20 cellular contexts compared by ENCODE assay signal in genomic region chr12:95342008-95342407, GRCh38.
A peak's percentile ranks its signal among the peaks of the same experiment; 100 is the strongest.
DNase-seq lines count a peak whose midpoint lies in the region; ATAC-seq and TF ChIP-seq lines count a peak whose summit lies in the region.
"Had no signal": no experiment of that assay in that cellular context is flagged by ENCODE, and none has a peak within 500 bp of the region (broad histone marks: within the 10 kb centered on the region; RNA-seq: fewer than 3 reads in every experiment).

No MANE protein-coding gene starts in this region.

- ATAC-seq in activated T-cell treated with anti-CD3 and anti-CD28 coated beads, Interleukin-2, amount 50 U/mL, for 72 hours (replicated peaks in 1 of 2): no peak
- no peak for ATAC-seq in GM18502 (IDR thresholded peaks at IDR 0.05; ENCODE audit: poor library complexity, unreplicated experiment)
- ATAC-seq: A549, GM12878 had no signal

- peak overlapping the region; percentile 45 for H3K27ac Mint-ChIP-seq in activated T-cell treated with anti-CD3 and anti-CD28 coated beads, Interleukin-2, amount 50 U/mL, for 72 hours
- H3K27ac Mint-ChIP-seq: CD4-positive, alpha-beta memory T cell; HFFc6 had no signal

- H3K9me3 ChIP-seq in OCI-LY7 (ENCODE audit: low read length) (no peaks in the 10 kb centered on the region), osteoblast (ENCODE audit: low read depth, low read length) (peaks cover 2% of the 10 kb centered on the region)
- H3K9me3 ChIP-seq: HAP-1 had no signal

- H3K4me2 ChIP-seq in OCI-LY7 (ENCODE audit: low read length) (0 out of 2 replicates have a peak overlapping the region, but pooled peaks have one; percentile 25), osteoblast (ENCODE audit: insufficient read depth, low read length) (no peak overlapping the region)
- H3K4me2 ChIP-seq: A549 had no signal

- intact Hi-C loops in OCI-LY7 (cut with micrococcal nuclease; ENCODE audit: unreplicated experiment): loop anchor here (2.0 kb wide), 2 partner anchors 97 to 133 kb away; partner anchors contain the start of gene METAP2

- peaks cover 0 to 1% of the 10 kb centered on the region in 2 donors for H3K9me3 Mint-ChIP-seq in activated T-cell treated with anti-CD3 and anti-CD28 coated beads, Interleukin-2, amount 50 U/mL, for 72 hours
- H3K9me3 Mint-ChIP-seq: HFFc6 had no signal

- CTCF ChIA-PET in OCI-LY7 (lab: Charles Lee; ENCODE audit: unreplicated experiment): interaction anchor here (1.1 to 1.5 kb wide), 2 partner anchors 18 to 192 kb away, joined by 3 to 9 read pairs; no protein-coding TSS in a partner anchor

- H3K27ac ChIP-seq in OCI-LY7 (ENCODE audit: low read depth, low read length, poor library complexity, severe bottlenecking): peak overlapping the region; percentile 94
- no peak overlapping the region for H3K27ac ChIP-seq in osteoblast (ENCODE audit: low read depth, low read length)

- no peaks in the 10 kb centered on the region for H3K27me3 Mint-ChIP-seq in activated T-cell treated with anti-CD3 and anti-CD28 coated beads, Interleukin-2, amount 50 U/mL, for 72 hours (ENCODE audit: low read depth)

- H3K36me3 Mint-ChIP-seq in activated T-cell treated with anti-CD3 and anti-CD28 coated beads, Interleukin-2, amount 50 U/mL, for 72 hours (ENCODE audit: insufficient read depth in 2 of 2): no peaks in the 10 kb centered on the region
- H3K36me3 Mint-ChIP-seq: CD4-positive, alpha-beta memory T cell had no signal

- TF ChIP-seq CTCF in OCI-LY7 (conservative IDR thresholded peaks at IDR 0.05; ENCODE audit: low read length): no peak
- no peak for TF ChIP-seq CTCF in osteoblast (IDR thresholded peaks at IDR 0.05; ENCODE audit: extremely low read depth, low read depth, low read length)

- H2AFZ ChIP-seq in OCI-LY7 (ENCODE audit: low read length) (peak overlapping the region; percentile 80; the same call in 1 of the 2 replicates), osteoblast (ENCODE audit: low read length) (no peak overlapping the region)

- no peaks in the 10 kb centered on the region for H3K27me3 ChIP-seq in osteoblast (ENCODE audit: insufficient read depth, low read length)

- H3K4me1 ChIP-seq in OCI-LY7 (ENCODE audit: insufficient read depth, low read length, poor library complexity, severe bottlenecking) (peaks cover 95% of the 10 kb centered on the region), osteoblast (ENCODE audit: insufficient read depth, low read length) (peaks cover 5% of the 10 kb centered on the region)

- H4K20me1 ChIP-seq in OCI-LY7 (ENCODE audit: insufficient read depth, low read length): no peaks in the 10 kb centered on the region
- no peaks in the 10 kb centered on the region for H4K20me1 ChIP-seq in osteoblast (ENCODE audit: insufficient read depth, low read length)

- H3K4me3 ChIP-seq in OCI-LY7 (ENCODE audit: low read depth, low read length, poor library complexity, severe bottlenecking) (no peak overlapping the region), osteoblast (ENCODE audit: insufficient read depth, low read length) (no peak overlapping the region)
- H3K4me3 ChIP-seq: A549, GM12878, HAP-1 had no signal

- POLR2A ChIA-PET in OCI-LY7 (lab: Charles Lee): interaction anchor here (0.6 to 5.9 kb wide), 10 partner anchors 10 to 1222 kb away, joined by 3 to 51 read pairs (median 4); partner anchors contain the start of gene METAP2

- DNase-seq in activated T-cell treated with anti-CD3 and anti-CD28 coated beads, Interleukin-2, amount 50 U/mL, for 72 hours: no peak
- no peak for DNase-seq in activated T-cell treated with anti-CD3 and anti-CD28 coated beads, Interleukin-2, amount 50 U/mL, for 1 hour
- no peak for DNase-seq in OCI-LY7 (ENCODE audit: low spot score)
- DNase-seq in osteoblast (ENCODE audit: insufficient read length, low spot score, missing footprints): peak; percentile 5
- DNase-seq in SKM-1 (lab: John Stamatoyannopoulos, UW; ENCODE audit: unreplicated experiment): no peak
- DNase-seq: 8988T; ACHN; C1 segment of cervical spinal cord; CD4-positive, alpha-beta memory T cell; COR-L47; DMS153; DND-41; EL; GDM1; GOT3; HFFc6 had no signal

- H3K9me2 ChIP-seq in OCI-LY7 (ENCODE audit: insufficient read depth, low read length): no peaks in the 10 kb centered on the region

- H3K79me2 ChIP-seq in OCI-LY7 (ENCODE audit: insufficient read depth, low read depth, low read length) (no peaks in the 10 kb centered on the region), osteoblast (ENCODE audit: insufficient read depth, low read length) (no peaks in the 10 kb centered on the region)

- no TSS peak for BruUV-seq in OCI-LY7 (replicated peaks; lab: Mats Ljungman, UMichigan)

- H3K4me3 Mint-ChIP-seq in activated T-cell treated with anti-CD3 and anti-CD28 coated beads, Interleukin-2, amount 50 U/mL, for 72 hours: no peak overlapping the region
- H3K4me3 Mint-ChIP-seq: CD4-positive, alpha-beta memory T cell; HFFc6 had no signal

- peaks cover 7% of the 10 kb centered on the region for H3K4me1 Mint-ChIP-seq in activated T-cell treated with anti-CD3 and anti-CD28 coated beads, Interleukin-2, amount 50 U/mL, for 72 hours (ENCODE audit: low read depth)
- H3K4me1 Mint-ChIP-seq: CD4-positive, alpha-beta memory T cell had no signal

- no peaks in the 10 kb centered on the region for H3K36me3 ChIP-seq in OCI-LY7 (ENCODE audit: insufficient read depth, low read length)
- no peaks in the 10 kb centered on the region for H3K36me3 ChIP-seq in osteoblast (ENCODE audit: insufficient read depth, low read length)
- H3K36me3 ChIP-seq: HAP-1 had no signal
